19 cellular contexts compared by ENCODE assay signal in the genomic region with DNA sequence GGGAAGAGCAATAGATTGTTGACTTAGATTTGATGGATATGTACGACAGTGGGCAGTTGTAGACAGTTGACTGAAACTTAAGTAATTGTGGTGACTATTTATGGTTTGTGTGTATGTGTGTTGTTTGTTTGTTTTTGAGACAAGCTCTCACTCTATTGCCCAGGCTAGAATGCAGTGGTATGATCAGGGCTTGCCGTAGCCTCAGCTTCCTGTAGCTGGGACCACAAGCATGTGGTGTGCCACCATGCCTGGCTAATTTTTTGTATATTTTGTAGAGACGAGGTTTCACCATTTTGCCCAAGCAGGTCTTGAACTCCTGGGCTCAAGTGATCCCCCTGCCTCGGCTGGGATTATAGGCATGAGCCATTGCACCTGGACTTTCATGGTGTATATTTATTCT. TPM values are rescaled to one million over a fixed set of nuclear protein-coding genes. Genes with fewer than 3 reads are reported as not detected.
DNase-seq lines count a peak whose midpoint lies in the region; ATAC-seq, FAIRE-seq and TF ChIP-seq lines count a peak whose summit lies in the region.
"Had no signal": no experiment of that assay in that cellular context is flagged by ENCODE, and none has a peak within 500 bp of the region (broad histone marks: within the 10 kb centered on the region; RNA-seq: fewer than 3 reads in every experiment).

No MANE protein-coding gene starts in this region.

- H3K27ac Mint-ChIP-seq in activated CD8-positive, alpha-beta T cell treated with anti-CD3 and anti-CD28 coated beads, Interleukin-2, amount 10 ng/mL, durations not matched to agents 7 days and 5 days, result peak overlapping the region; percentile 39
- H3K27ac Mint-ChIP-seq in stimulated activated effector memory CD8-positive, alpha-beta T cell treated with anti-CD3 and anti-CD28 coated beads, Interleukin-12 subunit alpha, Interleukin-12 subunit beta, amount 100 ng/mL, for 72 hours, result peak overlapping the region; percentile 43
- H3K27ac Mint-ChIP-seq: HFFc6 had no signal

- TF ChIP-seq CTCF in heart right ventricle (IDR thresholded peaks at IDR 0.05), result no peak

- H3K4me1 Mint-ChIP-seq in activated CD8-positive, alpha-beta T cell treated with anti-CD3 and anti-CD28 coated beads, Interleukin-2, amount 10 ng/mL, durations not matched to agents 7 days and 5 days (ENCODE audit: low read depth), result peaks cover 10% of the 10 kb centered on the region
- peaks cover 12% of the 10 kb centered on the region for H3K4me1 Mint-ChIP-seq in stimulated activated effector memory CD8-positive, alpha-beta T cell treated with anti-CD3 and anti-CD28 coated beads, Interleukin-12 subunit alpha, Interleukin-12 subunit beta, amount 100 ng/mL, for 72 hours

- CTCF ChIA-PET in activated CD8-positive, alpha-beta T cell treated with anti-CD3 and anti-CD28 coated beads, Interleukin-2, amount 10 ng/mL, durations not matched to agents 7 days and 5 days (lab: Charles Lee), result interaction anchor here (1.1 to 1.3 kb wide), 3 partner anchors 10 to 158 kb away, joined by 3 to 4 read pairs (median 3); a partner anchor contains a TSS

- H3K27ac ChIP-seq in heart right ventricle, result no peak overlapping the region
- H3K27ac ChIP-seq: A549, PC-9, RWPE1 had no signal

- FAIRE-seq in GM12891 (lab: Jason Lieb, UNC), result peak; percentile 13
- FAIRE-seq: A549, D721Med, H54 had no signal

- ATAC-seq in activated CD8-positive, alpha-beta T cell treated with anti-CD3 and anti-CD28 coated beads, Interleukin-2, amount 10 ng/mL, durations not matched to agents 7 days and 5 days, result peak; percentile 84
- peak; percentile 71 for ATAC-seq in stimulated activated effector memory CD8-positive, alpha-beta T cell treated with anti-CD3 and anti-CD28 coated beads, Interleukin-12 subunit alpha, Interleukin-12 subunit beta, amount 100 ng/mL, for 72 hours
- ATAC-seq in heart right ventricle, result no peak
- ATAC-seq in HG02938 (IDR thresholded peaks at IDR 0.05; ENCODE audit: unreplicated experiment), result no peak
- ATAC-seq: A549 had no signal

- H3K36me3 ChIP-seq in heart right ventricle, result peaks cover 0 to 85% (median 39%) of the 10 kb centered on the region in 9 donors

- no peak overlapping the region for H3K4me3 Mint-ChIP-seq in activated CD8-positive, alpha-beta T cell treated with anti-CD3 and anti-CD28 coated beads, Interleukin-2, amount 10 ng/mL, durations not matched to agents 7 days and 5 days
- H3K4me3 Mint-ChIP-seq in stimulated activated effector memory CD8-positive, alpha-beta T cell treated with anti-CD3 and anti-CD28 coated beads, Interleukin-12 subunit alpha, Interleukin-12 subunit beta, amount 100 ng/mL, for 72 hours, result no peak overlapping the region
- H3K4me3 Mint-ChIP-seq: HFFc6 had no signal

- POLR2A ChIA-PET in activated CD8-positive, alpha-beta T cell treated with anti-CD3 and anti-CD28 coated beads, Interleukin-2, amount 10 ng/mL, durations not matched to agents 7 days and 5 days (lab: Charles Lee), result no interaction called here

- no peaks in the 10 kb centered on the region for H3K4me1 ChIP-seq in heart right ventricle
- H3K4me1 ChIP-seq: A549 had no signal

- no peaks in the 10 kb centered on the region for H3K27me3 Mint-ChIP-seq in activated CD8-positive, alpha-beta T cell treated with anti-CD3 and anti-CD28 coated beads, Interleukin-2, amount 10 ng/mL, durations not matched to agents 7 days and 5 days (ENCODE audit: low read depth)

- intact Hi-C loops in heart right ventricle (cut with DNase I), result no loop called here

- no peaks in the 10 kb centered on the region for H3K9me3 ChIP-seq in heart right ventricle
- H3K9me3 ChIP-seq: A549 had no signal

- H3K27me3 ChIP-seq in heart right ventricle, result no peaks in the 10 kb centered on the region

- H3K4me3 ChIP-seq in heart right ventricle, result no peak overlapping the region
- H3K4me3 ChIP-seq: A549, PC-9 had no signal

- TF ChIP-seq POLR2A in GM12891 (IDR thresholded peaks at IDR 0.05; ENCODE audit: low read depth, low read length), result no peak

- H3K36me3 Mint-ChIP-seq in activated CD8-positive, alpha-beta T cell treated with anti-CD3 and anti-CD28 coated beads, Interleukin-2, amount 10 ng/mL, durations not matched to agents 7 days and 5 days (ENCODE audit: low read depth), result peaks cover 22% of the 10 kb centered on the region
- H3K36me3 Mint-ChIP-seq in stimulated activated effector memory CD8-positive, alpha-beta T cell treated with anti-CD3 and anti-CD28 coated beads, Interleukin-12 subunit alpha, Interleukin-12 subunit beta, amount 100 ng/mL, for 72 hours, result peaks cover 71% of the 10 kb centered on the region

- H3K9me3 Mint-ChIP-seq in activated CD8-positive, alpha-beta T cell treated with anti-CD3 and anti-CD28 coated beads, Interleukin-2, amount 10 ng/mL, durations not matched to agents 7 days and 5 days (ENCODE audit: insufficient read depth), result no peaks in the 10 kb centered on the region
- H3K9me3 Mint-ChIP-seq in stimulated activated effector memory CD8-positive, alpha-beta T cell treated with anti-CD3 and anti-CD28 coated beads, Interleukin-12 subunit alpha, Interleukin-12 subunit beta, amount 100 ng/mL, for 72 hours, result no peaks in the 10 kb centered on the region
- H3K9me3 Mint-ChIP-seq: HFFc6 had no signal

- DNase-seq in activated gamma-delta T cell treated with Interleukin-2 at 50 U/mL for 16 hours (peak; percentile 14), activated gamma-delta T cell (lab: John Stamatoyannopoulos, UW) (no peak), GM12891 (ENCODE audit: insufficient read length, low spot score) (no peak), heart right ventricle (no peak)
- peak; percentile 67 for DNase-seq in activated CD8-positive, alpha-beta T cell treated with anti-CD3 and anti-CD28 coated beads, Interleukin-2, amount 10 ng/mL, durations not matched to agents 7 days and 5 days
- no peak for DNase-seq in stimulated activated effector memory CD8-positive, alpha-beta T cell treated with anti-CD3 and anti-CD28 coated beads, Interleukin-12 subunit alpha, Interleukin-12 subunit beta, amount 100 ng/mL, for 72 hours (ENCODE audit: low spot score in 2 of 2)
- DNase-seq: HFFc6, KG1, NCI-H1417 treated with DMSO at 0.1 percent for 48 hours, NCI-H187 treated with DMSO at 0.1 percent for 48 hours, NCI-H2227 treated with DMSO at 0.1 percent for 48 hours, NCI-H524, PC-9 had no signal

- WGBS in heart right ventricle, 2 donors, result 87 to 95% methylated on average over 4 of the region's 4 CpGs

TF ChIP-seq in GM12891, 5 proteins besides CTCF, POLR2A, EP300 and RAD21:
- TF ChIP-seq POU2F2 (IDR thresholded peaks at IDR 0.05; ENCODE audit: low read depth, low read length) (no peak), TAF1 (IDR thresholded peaks at IDR 0.05; ENCODE audit: low read depth, low read length) (no peak), SPI1 (IDR thresholded peaks at IDR 0.05; ENCODE audit: low read depth, low read length) (no peak), PAX5 (IDR thresholded peaks at IDR 0.05; ENCODE audit: insufficient read depth, low read length, severe bottlenecking) (no peak), POLR2AphosphoS5 (IDR thresholded peaks at IDR 0.05; ENCODE audit: low read depth, low read length) (no peak)

RNA-seq across cellular contexts. Expression of a gene that starts 9.8 kb away (rescaled TPM):
- polyA plus RNA-seq in GM12891 (2012; ENCODE audit: low read depth, missing spikeins), result 164 TPM
- 100 to 1,000 TPM; 151 to 163 TPM for total RNA-seq in activated CD8-positive, alpha-beta T cell treated with anti-CD3 and anti-CD28 coated beads, Interleukin-2, amount 10 ng/mL, durations not matched to agents 7 days and 5 days
- total RNA-seq in heart right ventricle, result 100 to 1,000 TPM; 342 to 459 (median 420) TPM
- polyA plus RNA-seq in heart right ventricle, result 100 to 1,000 TPM in 1 of 2 donors, 10 to 100 TPM in 1; 18.1 to 176 TPM

RNA-seq across cellular contexts. Expression of a gene that starts 14.3 kb away (rescaled TPM):
- polyA plus RNA-seq in GM12891 (2012; ENCODE audit: low read depth, missing spikeins), result 1.9 TPM
- total RNA-seq in activated CD8-positive, alpha-beta T cell treated with anti-CD3 and anti-CD28 coated beads, Interleukin-2, amount 10 ng/mL, durations not matched to agents 7 days and 5 days, result 1 to 10 TPM; 2.8 to 3.4 TPM
- total RNA-seq in heart right ventricle, result 1 to 10 TPM; 1.0 to 5.6 (median 1.6) TPM
- polyA plus RNA-seq in heart right ventricle, result 1 to 10 TPM; 1.5 to 3.4 TPM

RNA-seq across cellular contexts. Expression of a gene that starts 43.7 kb away (rescaled TPM):
- not detected for polyA plus RNA-seq in GM12891 (2012; ENCODE audit: low read depth, missing spikeins)
- not detected for total RNA-seq in activated CD8-positive, alpha-beta T cell treated with anti-CD3 and anti-CD28 coated beads, Interleukin-2, amount 10 ng/mL, durations not matched to agents 7 days and 5 days
- total RNA-seq in heart right ventricle, result not detected
- not detected for polyA plus RNA-seq in heart right ventricle
- total RNA-seq: HFFc6 had no signal
- polyA plus RNA-seq: A549, BJ had no signal

Comparison
In these comparisons a context has a peak if more than half of its experiments do, and no peak if none do; other contexts are left out.
1. DNase-seq: peak in activated gamma-delta T cell treated with Interleukin-2 at 50 U/mL for 16 hours (single experiment) and activated CD8-positive, alpha-beta T cell treated with anti-CD3 and anti-CD28 coated beads, Interleukin-2, amount 10 ng/mL, durations not matched to agents 7 days and 5 days (single experiment); none in activated gamma-delta T cell (single experiment), GM12891 (single experiment), stimulated activated effector memory CD8-positive, alpha-beta T cell treated with anti-CD3 and anti-CD28 coated beads, Interleukin-12 subunit alpha, Interleukin-12 subunit beta, amount 100 ng/mL, for 72 hours (0 of 2) and heart right ventricle (0 of 2).
2. ATAC-seq: peak in activated CD8-positive, alpha-beta T cell treated with anti-CD3 and anti-CD28 coated beads, Interleukin-2, amount 10 ng/mL, durations not matched to agents 7 days and 5 days (single experiment) and stimulated activated effector memory CD8-positive, alpha-beta T cell treated with anti-CD3 and anti-CD28 coated beads, Interleukin-12 subunit alpha, Interleukin-12 subunit beta, amount 100 ng/mL, for 72 hours (single experiment); none in heart right ventricle (0 of 8) and HG02938 (single experiment).